In the genomic region with DNA sequence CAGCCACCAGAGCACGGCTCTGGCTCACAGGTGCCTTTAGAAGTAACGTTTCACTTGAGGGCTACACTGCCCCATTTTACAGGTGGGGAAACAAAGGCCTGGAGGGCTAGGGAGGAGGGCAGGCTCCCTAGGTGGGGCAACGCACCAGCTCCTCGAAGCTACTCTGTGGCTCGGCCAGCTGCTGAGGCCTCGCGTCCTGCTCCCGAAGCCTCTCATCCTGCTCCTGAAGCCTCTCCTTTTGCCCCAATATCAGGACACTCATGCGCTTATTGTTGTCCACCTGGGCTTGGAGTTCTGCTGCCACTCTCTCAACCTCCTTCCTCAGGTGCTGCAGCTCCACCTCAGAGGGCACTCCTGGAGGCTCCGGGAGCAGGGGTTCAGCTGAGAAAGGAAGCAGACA, we compare ENCODE assay signal across 38 cellular contexts. TPM values are rescaled to one million over a fixed set of nuclear protein-coding genes. Genes with fewer than 3 reads are reported as not detected.
"Had no signal": no experiment of that assay in that cellular context is flagged by ENCODE, and none has a peak within 500 bp of the region (broad histone marks: within the 10 kb centered on the region; RNA-seq: fewer than 3 reads in every experiment).

No MANE protein-coding gene starts in this region.

- H3K36me3 ChIP-seq: MG63 had no signal

- H3K9ac ChIP-seq: KMS-11 had no signal

- H3K27ac ChIP-seq: KMS-11 had no signal

- H3K4me2 ChIP-seq: KMS-11 had no signal

- H3K4me3 ChIP-seq: MG63 had no signal

- H3K9me3 ChIP-seq: MG63 had no signal

- H3K27me3 ChIP-seq: MG63 had no signal

- DNase-seq: Karpas-422, Kasumi-1, KG1, MG63, MM.1S, MV-4-11, NCI-H1048, NCI-H1092, NCI-H1092 treated with DMSO at 0.1 percent for 48 hours, NCI-H1105, NCI-H1105 treated with DMSO at 0.1 percent for 48 hours, NCI-H1417, NCI-H1417 treated with DMSO at 0.1 percent for 48 hours, NCI-H1436, NCI-H1436 treated with DMSO at 0.1 percent for 48 hours, NCI-H146, NCI-H1694, NCI-H1694 treated with DMSO at 0.1 percent for 48 hours, NCI-H187, NCI-H187 treated with DMSO at 0.1 percent for 48 hours, NCI-H1930, NCI-H2029, NCI-H2029 treated with DMSO at 0.1 percent for 48 hours, NCI-H2081, NCI-H2081 treated with DMSO at 0.1 percent for 48 hours, NCI-H2107, NCI-H2171, NCI-H2171 treated with DMSO at 0.1 percent for 48 hours, NCI-H2227 treated with DMSO at 0.1 percent for 48 hours, NCI-H226, NCI-H345, NCI-H446, NCI-H446 treated with DMSO at 0.1 percent for 48 hours had no signal

RNA-seq across cellular contexts. Expression of gene OR4F6, which starts 28.2 kb away (rescaled TPM):
- total RNA-seq: LHCN-M2, M059J, MCF 10A, NCI-H460 had no signal

RNA-seq across cellular contexts. Expression of gene OR4F15, which starts 36.9 kb away (rescaled TPM):
- total RNA-seq: LHCN-M2, M059J, MCF 10A, NCI-H460 had no signal
